Comparison of ENCODE assay signal across 1 cellular context in genomic region chr3:31724681-31725080, GRCh38.
TF ChIP-seq lines count a peak whose summit lies in the region.

No MANE protein-coding gene starts in this region.

TF ChIP-seq in IMR-90, 13 proteins besides CTCF, POLR2A, EP300 and RAD21 (continued from another document):
- no peak for TF ChIP-seq ELK1 (IDR thresholded peaks at IDR 0.05; ENCODE audit: borderline replicate concordance, low read depth, low read length)
- no peak for TF ChIP-seq NFE2L2 (IDR thresholded peaks at IDR 0.05; ENCODE audit: low read depth, low read length)
- TF ChIP-seq CEBPB (IDR thresholded peaks at IDR 0.05; ENCODE audit: low read depth, low read length) = peak; percentile 41; the same call in 1 of the 2 replicates
